2 cellular contexts compared by ENCODE assay signal in genomic region chr7:34108150-34108549, GRCh38.
TF ChIP-seq lines count a peak whose summit lies in the region.

No MANE protein-coding gene starts in this region.

TF ChIP-seq in A549, 52 proteins besides CTCF, POLR2A, EP300 and RAD21:
- TF ChIP-seq E2F6 (IDR thresholded peaks at IDR 0.05; ENCODE audit: borderline replicate concordance, low read depth): no peak
- 0 out of 2 replicates have a peak, but pooled peaks have one; percentile 21 for TF ChIP-seq HES2 (IDR thresholded peaks at IDR 0.05)

TF ChIP-seq in H1, 55 proteins besides CTCF, POLR2A, EP300 and RAD21:
- no peak for TF ChIP-seq TAF1 (IDR thresholded peaks at IDR 0.05; ENCODE audit: low read depth, low read length)
- TF ChIP-seq SAP30 (IDR thresholded peaks at IDR 0.05; ENCODE audit: insufficient read depth, insufficient replicate concordance, low read length): no peak
